7 cellular contexts compared by ENCODE assay signal in genomic region chr21:33268736-33269441, GRCh38. TPM values are rescaled to one million over a fixed set of nuclear protein-coding genes. Genes with fewer than 3 reads are reported as not detected.
DNase-seq lines count a peak whose midpoint lies in the region; ATAC-seq and TF ChIP-seq lines count a peak whose summit lies in the region.

No MANE protein-coding gene starts in this region.

- peaks cover 46% of the 10 kb centered on the region for H3K36me3 Mint-ChIP-seq in activated naive CD4-positive, alpha-beta T cell treated with anti-CD3 and anti-CD28 coated beads for 36 hours (ENCODE audit: low read depth)
- peaks cover 5% of the 10 kb centered on the region for H3K36me3 Mint-ChIP-seq in neural crest cell (ENCODE audit: low read depth)

- H3K4me1 Mint-ChIP-seq in activated naive CD4-positive, alpha-beta T cell treated with anti-CD3 and anti-CD28 coated beads for 36 hours (ENCODE audit: low read depth) = peaks cover 53% of the 10 kb centered on the region
- H3K4me1 Mint-ChIP-seq in neural crest cell = peaks cover 21% of the 10 kb centered on the region

- DNase-seq in NCI-H2196 treated with DMSO at 0.1 percent for 48 hours (lab: John Stamatoyannopoulos, UW; ENCODE audit: unreplicated experiment) (peak; percentile 83), neural crest cell (ENCODE audit: low read depth, low spot score) (no peak), posterior vena cava (ENCODE audit: low spot score) (no peak), pons (ENCODE audit: low spot score) (no peak)
- peak; percentile 68 for DNase-seq in activated naive CD4-positive, alpha-beta T cell treated with anti-CD3 and anti-CD28 coated beads for 36 hours

- no peaks in the 10 kb centered on the region for H3K9me3 Mint-ChIP-seq in activated naive CD4-positive, alpha-beta T cell treated with anti-CD3 and anti-CD28 coated beads for 36 hours
- H3K9me3 Mint-ChIP-seq in neural crest cell = no peaks in the 10 kb centered on the region

- H3K27me3 Mint-ChIP-seq in activated naive CD4-positive, alpha-beta T cell treated with anti-CD3 and anti-CD28 coated beads for 36 hours (ENCODE audit: low read depth) = no peaks in the 10 kb centered on the region
- no peaks in the 10 kb centered on the region for H3K27me3 Mint-ChIP-seq in neural crest cell (ENCODE audit: low read depth)

- no peak overlapping the region for H3K4me3 Mint-ChIP-seq in activated naive CD4-positive, alpha-beta T cell treated with anti-CD3 and anti-CD28 coated beads for 36 hours
- peak overlapping the region; percentile 17 for H3K4me3 Mint-ChIP-seq in neural crest cell

- intact Hi-C loops in activated naive CD4-positive, alpha-beta T cell treated with anti-CD3 and anti-CD28 coated beads for 36 hours (cut with micrococcal nuclease) = loop anchor here (2.0 kb wide), 4 partner anchors 30 to 106 kb away; partner anchors contain the start of gene IFNAR1
- intact Hi-C loops in posterior vena cava (cut with DNase I) = no loop called here

- in situ Hi-C loops in GM18951 (cut with MboI; ENCODE audit: low sequenced_read_pairs, unreplicated experiment) = no loop called here

- no peak for TF ChIP-seq CTCF in neural crest cell (conservative IDR thresholded peaks at IDR 0.05)

- peak; percentile 66 for ATAC-seq in HG02970 (IDR thresholded peaks at IDR 0.05; ENCODE audit: low FRiP score, unreplicated experiment)

- peak overlapping the region; percentile 95 for H3K27ac Mint-ChIP-seq in activated naive CD4-positive, alpha-beta T cell treated with anti-CD3 and anti-CD28 coated beads for 36 hours
- no peak overlapping the region for H3K27ac Mint-ChIP-seq in neural crest cell (ENCODE audit: unreplicated experiment)

- peak; percentile 45 for TF ChIP-seq POLR2A in GM18951 (IDR thresholded peaks at IDR 0.05; ENCODE audit: extremely low read depth, insufficient read depth, insufficient read length)

- CTCF ChIA-PET in activated naive CD4-positive, alpha-beta T cell treated with anti-CD3 and anti-CD28 coated beads for 36 hours (lab: Charles Lee) = interaction anchor here (0.7 to 1.2 kb wide), 3 partner anchors 37 to 93 kb away, joined by 3 read pairs; no protein-coding TSS in a partner anchor

RNA-seq across cellular contexts. Expression of gene IL10RB, which starts 2.7 kb away (rescaled TPM):
- total RNA-seq in activated naive CD4-positive, alpha-beta T cell treated with anti-CD3 and anti-CD28 coated beads for 36 hours = 10 to 100 TPM; 23.9 TPM
- total RNA-seq in neural crest cell (5.8 and 7.1 TPM in 2 replicates), posterior vena cava (10 to 100 TPM; 19.8 to 22.4 TPM)

RNA-seq across cellular contexts. Expression of gene IFNAR2, which starts 39.2 kb away (rescaled TPM):
- 10 to 100 TPM; 16.6 to 19.4 TPM for total RNA-seq in activated naive CD4-positive, alpha-beta T cell treated with anti-CD3 and anti-CD28 coated beads for 36 hours
- 10.8 and 14.5 TPM in 2 replicates for total RNA-seq in neural crest cell
- 10 to 100 TPM; 26.7 to 31.3 TPM for total RNA-seq in posterior vena cava

RNA-seq across cellular contexts. Expression of gene IFNAR1, which starts 55.9 kb away (rescaled TPM):
- total RNA-seq in activated naive CD4-positive, alpha-beta T cell treated with anti-CD3 and anti-CD28 coated beads for 36 hours = 10 to 100 TPM; 20.6 to 24.3 TPM
- total RNA-seq in neural crest cell = 18.0 and 18.9 TPM in 2 replicates
- total RNA-seq in posterior vena cava = 10 to 100 TPM; 38.5 to 46.2 TPM

Comparison
In these comparisons a context has a peak if more than half of its experiments do, and no peak if none do; other contexts are left out.
1. DNase-seq: peak in NCI-H2196 treated with DMSO at 0.1 percent for 48 hours (single experiment) and activated naive CD4-positive, alpha-beta T cell treated with anti-CD3 and anti-CD28 coated beads for 36 hours (single experiment); none in neural crest cell (single experiment), posterior vena cava (single experiment) and pons (single experiment).